28 cellular contexts compared by ENCODE assay signal in genomic region chr2:86821306-86821705, GRCh38. TPM values are rescaled to one million over a fixed set of nuclear protein-coding genes. Genes with fewer than 3 reads are reported as not detected.
DNase-seq lines count a peak whose midpoint lies in the region; ATAC-seq lines count a peak whose summit lies in the region.
"Had no signal": no experiment of that assay in that cellular context is flagged by ENCODE, and none has a peak within 500 bp of the region (broad histone marks: within the 10 kb centered on the region; RNA-seq: fewer than 3 reads in every experiment).

No MANE protein-coding gene starts in this region.

- peak overlapping the region; percentile 70 for H3K4me3 Mint-ChIP-seq in activated T-cell treated with anti-CD3 and anti-CD28 coated beads, Interleukin-2, amount 50 U/mL, for 24 hours
- peak overlapping the region; percentile 60 to 74 (median 71) for H3K4me3 Mint-ChIP-seq in T-cell
- H3K4me3 Mint-ChIP-seq in effector memory CD8-positive, alpha-beta T cell: peak overlapping the region; percentile 82 to 86
- H3K4me3 Mint-ChIP-seq in stimulated activated naive CD8-positive, alpha-beta T cell treated with anti-CD3 and anti-CD28 coated beads, Interleukin-15, amount 100 ng/mL, for 72 hours: peak overlapping the region; percentile 78 to 80
- H3K4me3 Mint-ChIP-seq: activated CD4-positive, alpha-beta T cell treated with anti-CD3 and anti-CD28 coated beads for 36 hours had no signal

- H3K27me3 Mint-ChIP-seq in activated T-cell treated with anti-CD3 and anti-CD28 coated beads, Interleukin-2, amount 50 U/mL, for 24 hours: peaks cover 3% of the 10 kb centered on the region
- H3K27me3 Mint-ChIP-seq in T-cell: peaks cover 0 to 23% of the 10 kb centered on the region in 2 donors
- H3K27me3 Mint-ChIP-seq in effector memory CD8-positive, alpha-beta T cell: no peaks in the 10 kb centered on the region
- no peaks in the 10 kb centered on the region for H3K27me3 Mint-ChIP-seq in stimulated activated naive CD8-positive, alpha-beta T cell treated with anti-CD3 and anti-CD28 coated beads, Interleukin-15, amount 100 ng/mL, for 72 hours

- H3K9me3 Mint-ChIP-seq in activated T-cell treated with anti-CD3 and anti-CD28 coated beads, Interleukin-2, amount 50 U/mL, for 24 hours: peaks cover 5% of the 10 kb centered on the region
- peaks cover 0 to 6% (median 0%) of the 10 kb centered on the region in 3 donors for H3K9me3 Mint-ChIP-seq in T-cell
- no peaks in the 10 kb centered on the region for H3K9me3 Mint-ChIP-seq in effector memory CD8-positive, alpha-beta T cell
- H3K9me3 Mint-ChIP-seq in stimulated activated naive CD8-positive, alpha-beta T cell treated with anti-CD3 and anti-CD28 coated beads, Interleukin-15, amount 100 ng/mL, for 72 hours: peaks cover 0 to 5% of the 10 kb centered on the region in 2 donors

- DNase-seq in activated T-cell treated with anti-CD3 and anti-CD28 coated beads, Interleukin-2, amount 50 U/mL, for 24 hours: no peak
- DNase-seq in activated T-cell treated with anti-CD3 and anti-CD28 coated beads, Interleukin-2, amount 50 U/mL, for 1 hour: no peak
- DNase-seq in T-cell (no peak), NCI-H1694 (lab: John Stamatoyannopoulos, UW) (no peak), HuH-7.5 (ENCODE audit: low spot score) (no peak), NCI-H345 (lab: John Stamatoyannopoulos, UW) (no peak)
- DNase-seq in effector memory CD8-positive, alpha-beta T cell: no peak
- no peak for DNase-seq in stimulated activated naive CD8-positive, alpha-beta T cell treated with anti-CD3 and anti-CD28 coated beads, Interleukin-15, amount 100 ng/mL, for 72 hours
- DNase-seq: activated CD4-positive, alpha-beta T cell treated with anti-CD3 and anti-CD28 coated beads for 36 hours; activated effector memory CD4-positive, alpha-beta T cell treated with Interleukin-2 at 50 U/mL for 16 hours; central memory CD4-positive, alpha-beta T cell; dermis blood vessel endothelial cell; DMS153; gastrocnemius medialis; GF-D8; Kasumi-1; left cardiac atrium; MV-4-11; NCI-H1436 treated with DMSO at 0.1 percent for 48 hours; NCI-H2107; sigmoid colon; SK-N-SH; stimulated activated CD4-positive, alpha-beta T cell treated with anti-CD3 and anti-CD28 coated beads, Interleukin-15, amount 100 ng/mL, for 24 hours; stimulated activated naive CD4-positive, alpha-beta T cell; thyroid gland had no signal

- no peak for ATAC-seq in T-cell (replicated peaks in 1 of 4)
- ATAC-seq in effector memory CD8-positive, alpha-beta T cell (replicated peaks): no peak
- ATAC-seq in stimulated activated naive CD8-positive, alpha-beta T cell treated with anti-CD3 and anti-CD28 coated beads, Interleukin-15, amount 100 ng/mL, for 72 hours: peak; percentile 10
- ATAC-seq: A549; activated CD4-positive, alpha-beta T cell treated with anti-CD3 and anti-CD28 coated beads for 36 hours; gastrocnemius medialis; left cardiac atrium had no signal

- H3K4me1 Mint-ChIP-seq in activated T-cell treated with anti-CD3 and anti-CD28 coated beads, Interleukin-2, amount 50 U/mL, for 24 hours (ENCODE audit: low read depth): peaks cover 83% of the 10 kb centered on the region
- peaks cover 46 to 62% (median 58%) of the 10 kb centered on the region in 3 donors for H3K4me1 Mint-ChIP-seq in T-cell
- peaks cover 25 to 73% of the 10 kb centered on the region in 2 donors for H3K4me1 Mint-ChIP-seq in effector memory CD8-positive, alpha-beta T cell (ENCODE audit: low read depth in 2 of 2)
- peaks cover 94% of the 10 kb centered on the region for H3K4me1 Mint-ChIP-seq in stimulated activated naive CD8-positive, alpha-beta T cell treated with anti-CD3 and anti-CD28 coated beads, Interleukin-15, amount 100 ng/mL, for 72 hours

- CTCF ChIA-PET in T-cell (lab: Charles Lee): interaction anchor here in 1 of 2 donors (0.9 to 1.3 kb wide), 2 partner anchors 9 to 15 kb away, joined by 4 to 5 read pairs; no protein-coding TSS in a partner anchor

- H3K36me3 Mint-ChIP-seq in activated T-cell treated with anti-CD3 and anti-CD28 coated beads, Interleukin-2, amount 50 U/mL, for 24 hours (ENCODE audit: low read depth): no peaks in the 10 kb centered on the region
- H3K36me3 Mint-ChIP-seq in T-cell: peaks cover 6% of the 10 kb centered on the region
- peaks cover 25% of the 10 kb centered on the region for H3K36me3 Mint-ChIP-seq in effector memory CD8-positive, alpha-beta T cell (ENCODE audit: insufficient read depth)

- H3K27ac Mint-ChIP-seq in activated T-cell treated with anti-CD3 and anti-CD28 coated beads, Interleukin-2, amount 50 U/mL, for 24 hours: peak overlapping the region; percentile 79
- peak overlapping the region; percentile 93 to 95 for H3K27ac Mint-ChIP-seq in T-cell
- H3K27ac Mint-ChIP-seq in effector memory CD8-positive, alpha-beta T cell: peak overlapping the region; percentile 95 to 100
- peak overlapping the region; percentile 71 to 89 for H3K27ac Mint-ChIP-seq in stimulated activated naive CD8-positive, alpha-beta T cell treated with anti-CD3 and anti-CD28 coated beads, Interleukin-15, amount 100 ng/mL, for 72 hours
- H3K27ac Mint-ChIP-seq: activated CD4-positive, alpha-beta T cell treated with anti-CD3 and anti-CD28 coated beads for 36 hours; progenitor cell of endocrine pancreas had no signal

- POLR2A ChIA-PET in T-cell (lab: Charles Lee): interaction anchor here (0.7 to 1.2 kb wide), 3 partner anchors 10 to 27 kb away, joined by 3 to 4 read pairs (median 3); no protein-coding TSS in a partner anchor

RNA-seq across cellular contexts. Expression of gene CD8A, which starts 30.6 kb away (rescaled TPM):
- total RNA-seq in T-cell: 100 to 1,000 TPM in 4 of 5 donors, 10 to 100 TPM in 1; 92.1 to 194 (median 158) TPM
- total RNA-seq: dermis blood vessel endothelial cell had no signal

RNA-seq across cellular contexts. Expression of gene CD8B, which starts 40.4 kb away (rescaled TPM):
- total RNA-seq in T-cell: 100 to 1,000 TPM in 3 of 5 donors, 10 to 100 TPM in 2; 50.8 to 206 (median 117) TPM
- total RNA-seq: dermis blood vessel endothelial cell, NCI-H460, progenitor cell of endocrine pancreas had no signal
